Comparison of ENCODE assay signal across 9 cellular contexts in genomic region chr2:208648368-208648767, GRCh38.
"Had no signal": no experiment of that assay in that cellular context is flagged by ENCODE, and none has a peak within 500 bp of the region (broad histone marks: within the 10 kb centered on the region; RNA-seq: fewer than 3 reads in every experiment).

No MANE protein-coding gene starts in this region.

- H3K4me3 ChIP-seq: tibial artery, uterus had no signal

- H3K36me3 ChIP-seq: tibial artery, uterus had no signal

- H3K4me1 Mint-ChIP-seq: activated CD4-positive, alpha-beta T cell treated with anti-CD3 and anti-CD28 coated beads, Interleukin-2, amount 10 ng/mL, durations not matched to agents 24 days and 14 days; mesothelial cell of epicardium; naive B cell; stimulated activated memory B cell treated with anti-CD40 and anti-IgM and Interleukin-4, amounts not matched to agents 10 μg/mL and 1 μg/mL and 100 μg/mL, for 72 hours had no signal

- H3K27ac Mint-ChIP-seq: activated CD4-positive, alpha-beta T cell treated with anti-CD3 and anti-CD28 coated beads, Interleukin-2, amount 10 ng/mL, durations not matched to agents 24 days and 14 days; mesothelial cell of epicardium; naive B cell; stimulated activated memory B cell treated with anti-CD40 and anti-IgM and Interleukin-4, amounts not matched to agents 10 μg/mL and 1 μg/mL and 100 μg/mL, for 72 hours had no signal

- H3K27ac ChIP-seq: foreskin keratinocyte, tibial artery, uterus had no signal

- H3K4me1 ChIP-seq: foreskin keratinocyte, tibial artery, uterus had no signal

- DNase-seq: activated CD4-positive, alpha-beta T cell treated with anti-CD3 and anti-CD28 coated beads, Interleukin-2, amount 10 ng/mL, durations not matched to agents 24 days and 14 days; activated naive CD4-positive, alpha-beta T cell treated with Interleukin-2 at 50 U/mL for 16 hours; foreskin keratinocyte; head of caudate nucleus; naive B cell; tibial artery; uterus had no signal

- H3K4me3 Mint-ChIP-seq: activated CD4-positive, alpha-beta T cell treated with anti-CD3 and anti-CD28 coated beads, Interleukin-2, amount 10 ng/mL, durations not matched to agents 24 days and 14 days; mesothelial cell of epicardium; naive B cell; stimulated activated memory B cell treated with anti-CD40 and anti-IgM and Interleukin-4, amounts not matched to agents 10 μg/mL and 1 μg/mL and 100 μg/mL, for 72 hours had no signal

- H3K36me3 Mint-ChIP-seq: mesothelial cell of epicardium; naive B cell; stimulated activated memory B cell treated with anti-CD40 and anti-IgM and Interleukin-4, amounts not matched to agents 10 μg/mL and 1 μg/mL and 100 μg/mL, for 72 hours had no signal

- H3K27me3 ChIP-seq: foreskin keratinocyte, tibial artery, uterus had no signal

- H3K9me3 Mint-ChIP-seq: activated CD4-positive, alpha-beta T cell treated with anti-CD3 and anti-CD28 coated beads, Interleukin-2, amount 10 ng/mL, durations not matched to agents 24 days and 14 days; mesothelial cell of epicardium had no signal

- H3K27me3 Mint-ChIP-seq: activated CD4-positive, alpha-beta T cell treated with anti-CD3 and anti-CD28 coated beads, Interleukin-2, amount 10 ng/mL, durations not matched to agents 24 days and 14 days; naive B cell; stimulated activated memory B cell treated with anti-CD40 and anti-IgM and Interleukin-4, amounts not matched to agents 10 μg/mL and 1 μg/mL and 100 μg/mL, for 72 hours had no signal

- ATAC-seq: foreskin keratinocyte; stimulated activated memory B cell treated with anti-CD40 and anti-IgM and Interleukin-4, amounts not matched to agents 10 μg/mL and 1 μg/mL and 100 μg/mL, for 72 hours had no signal
